Comparison of ENCODE assay signal across 12 cellular contexts in genomic region chr2:40512246-40512645, GRCh38.
DNase-seq lines count a peak whose midpoint lies in the region; ATAC-seq and TF ChIP-seq lines count a peak whose summit lies in the region.
"Had no signal": no experiment of that assay in that cellular context is flagged by ENCODE, and none has a peak within 500 bp of the region (broad histone marks: within the 10 kb centered on the region; RNA-seq: fewer than 3 reads in every experiment).

No MANE protein-coding gene starts in this region.

- no peaks in the 10 kb centered on the region for H3K36me3 Mint-ChIP-seq in GM23338 (ENCODE audit: low read depth)

- ATAC-seq in GM23338: peak; percentile 52
- ATAC-seq in gastrocnemius medialis: peak; percentile 3 to 32
- no peak for ATAC-seq in HG02588 (IDR thresholded peaks at IDR 0.05; ENCODE audit: unreplicated experiment)
- ATAC-seq in GM19397 (IDR thresholded peaks at IDR 0.05; ENCODE audit: unreplicated experiment): no peak

- no peak overlapping the region for H3K4me3 Mint-ChIP-seq in GM23338

- H3K36me3 ChIP-seq in GM23338 (ENCODE audit: insufficient read depth) (no peaks in the 10 kb centered on the region), gastrocnemius medialis (no peaks in the 10 kb centered on the region)

- no peak overlapping the region for H3K4me2 ChIP-seq in GM23338

- H3K4me1 ChIP-seq in GM23338 (ENCODE audit: insufficient read depth): peaks cover 6% of the 10 kb centered on the region; the same call in 1 of the 2 replicates
- no peaks in the 10 kb centered on the region for H3K4me1 ChIP-seq in gastrocnemius medialis

- H3K27me3 Mint-ChIP-seq in GM23338 (ENCODE audit: insufficient read depth, low read depth, poor library complexity): no peaks in the 10 kb centered on the region

- TF ChIP-seq CTCF in GM23338 (conservative IDR thresholded peaks at IDR 0.05; ENCODE audit: low read depth in 2 of 2) (no peak), coronary artery (IDR thresholded peaks at IDR 0.05) (no peak), gastrocnemius medialis (IDR thresholded peaks at IDR 0.05 in 4 of 5, conservative IDR thresholded peaks at IDR 0.05 in 1 of 5) (no peak)

- H3K4me1 Mint-ChIP-seq in GM23338: peaks cover 11% of the 10 kb centered on the region

- H3K4me3 ChIP-seq in GM23338 (no peak overlapping the region), coronary artery (peak overlapping the region; percentile 68), gastrocnemius medialis (peak overlapping the region; percentile 38 to 48 (median 40))

- intact Hi-C loops in gastrocnemius medialis (cut with DNase I; ENCODE audit: low total_unique reads): no loop called here

- H3K27ac Mint-ChIP-seq in GM23338: peak overlapping the region; percentile 19; the same call in 1 of the 2 replicates

- no peaks in the 10 kb centered on the region for H3K27me3 ChIP-seq in GM23338 (ENCODE audit: insufficient read depth)
- no peaks in the 10 kb centered on the region for H3K27me3 ChIP-seq in gastrocnemius medialis

- H3K27ac ChIP-seq in GM23338 (ENCODE audit: low read depth): no peak overlapping the region
- peak overlapping the region; percentile 65 to 74 for H3K27ac ChIP-seq in coronary artery
- peak overlapping the region; percentile 44 to 72 (median 62) for H3K27ac ChIP-seq in gastrocnemius medialis

- H3K9me3 ChIP-seq in gastrocnemius medialis: no peaks in the 10 kb centered on the region

- peak overlapping the region; percentile 70; the same call in 1 of the 2 replicates for H2AFZ ChIP-seq in GM23338

- no peaks in the 10 kb centered on the region for H3K9me2 ChIP-seq in GM23338 (ENCODE audit: insufficient read depth)

- DNase-seq in GM23338 (ENCODE audit: low spot score) (no peak), coronary artery (ENCODE audit: low spot score) (no peak), inferior parietal cortex (ENCODE audit: extremely low spot score) (peak; percentile 46), gastrocnemius medialis (no peak), NCI-H526 treated with DMSO at 0.1 percent for 48 hours (lab: John Stamatoyannopoulos, UW) (no peak), C1 segment of cervical spinal cord (lab: John Stamatoyannopoulos, UW) (no peak)
- DNase-seq: activated CD4-positive, alpha-beta T cell treated with anti-CD3 and anti-CD28 coated beads, Interleukin-2, amount 50 U/mL, for 1 hour; activated naive CD4-positive, alpha-beta T cell treated with Interleukin-2 at 50 U/mL for 16 hours; NCI-H2171; OCI-M1 had no signal

- no peaks in the 10 kb centered on the region for H3K79me2 ChIP-seq in GM23338 (replicated peaks; ENCODE audit: insufficient read depth)

- no peaks in the 10 kb centered on the region for H4K20me1 ChIP-seq in GM23338 (replicated peaks; ENCODE audit: insufficient read depth)

- H3F3A ChIP-seq in GM23338 (replicated peaks; ENCODE audit: low read depth): no peaks in the 10 kb centered on the region

- in situ Hi-C loops in gastrocnemius medialis (cut with MboI; ENCODE audit: low sequenced_read_pairs in 4 of 4): no loop called here

- H3K9me3 Mint-ChIP-seq in GM23338: no peaks in the 10 kb centered on the region

- no peak for TF ChIP-seq POLR2A in gastrocnemius medialis (IDR thresholded peaks at IDR 0.05)

TF ChIP-seq in GM23338, 12 proteins besides CTCF, POLR2A, EP300 and RAD21:
- no peak for TF ChIP-seq CREB1 (CRISPR knock-in tag; IDR thresholded peaks at IDR 0.05; ENCODE audit: low read depth)
- TF ChIP-seq ZNF331 (CRISPR knock-in tag; IDR thresholded peaks at IDR 0.05; ENCODE audit: low read depth): no peak
- no peak for TF ChIP-seq ETS1 (IDR thresholded peaks at IDR 0.05)
- no peak for TF ChIP-seq REST (IDR thresholded peaks at IDR 0.05; ENCODE audit: unreplicated experiment)
- TF ChIP-seq STAT1 (IDR thresholded peaks at IDR 0.05; ENCODE audit: unreplicated experiment): no peak
- no peak for TF ChIP-seq JUNB (IDR thresholded peaks at IDR 0.05; ENCODE audit: unreplicated experiment)
- no peak for TF ChIP-seq POLR2AphosphoS5 (IDR thresholded peaks at IDR 0.05; ENCODE audit: low read depth)
TF ChIP-seq in GM23338: peak in this region for 0.

Comparison
In these comparisons a context has a peak if more than half of its experiments do, and no peak if none do; other contexts are left out.
1. ATAC-seq: peak in GM23338 (single experiment) and gastrocnemius medialis (2 of 2); none in HG02588 (single experiment) and GM19397 (single experiment).